ENCODE assay signal across 15 cellular contexts in genomic region chr18:2955966-2956521, GRCh38. TPM values are rescaled to one million over a fixed set of nuclear protein-coding genes. Genes with fewer than 3 reads are reported as not detected.
DNase-seq lines count a peak whose midpoint lies in the region; ATAC-seq and TF ChIP-seq lines count a peak whose summit lies in the region.
"Had no signal": no experiment of that assay in that cellular context is flagged by ENCODE, and none has a peak within 500 bp of the region (broad histone marks: within the 10 kb centered on the region; RNA-seq: fewer than 3 reads in every experiment).

No MANE protein-coding gene starts in this region.

- POLR2A ChIA-PET in activated CD8-positive, alpha-beta T cell treated with anti-CD3 and anti-CD28 coated beads for 36 hours (lab: Charles Lee): interaction anchor here (0.6 to 10.3 kb wide), 5 partner anchors 8 to 105 kb away, joined by 3 to 207 read pairs (median 3); no protein-coding TSS in a partner anchor

- intact Hi-C loops in activated CD8-positive, alpha-beta T cell treated with anti-CD3 and anti-CD28 coated beads for 36 hours (cut with micrococcal nuclease): loop anchor here (5.0 kb wide), 1 partner anchor 106 kb away; no protein-coding TSS in a partner anchor
- intact Hi-C loops in tibial artery (cut with DNase I; ENCODE audit: low total_unique reads): no loop called here
- intact Hi-C loops in heart left ventricle (cut with DNase I): loop anchor here in 1 of 10 donors (10.0 kb wide), 1 partner anchor 59 kb away; the partner anchor contains the start of gene LPIN2

- peaks cover 22% of the 10 kb centered on the region for H3K36me3 Mint-ChIP-seq in activated naive CD4-positive, alpha-beta T cell treated with anti-CD3 and anti-CD28 coated beads, Interleukin-2, amount 50 U/mL, for 24 hours
- H3K36me3 Mint-ChIP-seq in activated CD8-positive, alpha-beta T cell treated with anti-CD3 and anti-CD28 coated beads for 36 hours (ENCODE audit: low read depth): peaks cover 74% of the 10 kb centered on the region

- peak overlapping the region; percentile 82 for H3K4me3 Mint-ChIP-seq in activated naive CD4-positive, alpha-beta T cell treated with anti-CD3 and anti-CD28 coated beads, Interleukin-2, amount 50 U/mL, for 24 hours
- peak overlapping the region; percentile 66 for H3K4me3 Mint-ChIP-seq in activated CD8-positive, alpha-beta T cell treated with anti-CD3 and anti-CD28 coated beads for 36 hours

- H3K36me3 ChIP-seq in tibial artery: peaks cover 29 to 44% (median 33%) of the 10 kb centered on the region in 3 donors
- peaks cover 0 to 49% (median 35%) of the 10 kb centered on the region in 9 donors for H3K36me3 ChIP-seq in heart left ventricle
- H3K36me3 ChIP-seq: ovary had no signal

- no peaks in the 10 kb centered on the region for H3K9me3 Mint-ChIP-seq in activated naive CD4-positive, alpha-beta T cell treated with anti-CD3 and anti-CD28 coated beads, Interleukin-2, amount 50 U/mL, for 24 hours
- H3K9me3 Mint-ChIP-seq in activated CD8-positive, alpha-beta T cell treated with anti-CD3 and anti-CD28 coated beads for 36 hours: peaks cover 4% of the 10 kb centered on the region

- H3K4me1 Mint-ChIP-seq in activated naive CD4-positive, alpha-beta T cell treated with anti-CD3 and anti-CD28 coated beads, Interleukin-2, amount 50 U/mL, for 24 hours: peaks cover 86% of the 10 kb centered on the region
- peaks cover 71% of the 10 kb centered on the region for H3K4me1 Mint-ChIP-seq in activated CD8-positive, alpha-beta T cell treated with anti-CD3 and anti-CD28 coated beads for 36 hours (ENCODE audit: low read depth)

- H3K9me3 ChIP-seq in tibial artery (no peaks in the 10 kb centered on the region), heart left ventricle (no peaks in the 10 kb centered on the region)
- H3K9me3 ChIP-seq: lower lobe of right lung, ovary had no signal

- no peaks in the 10 kb centered on the region for H3K27me3 Mint-ChIP-seq in activated naive CD4-positive, alpha-beta T cell treated with anti-CD3 and anti-CD28 coated beads, Interleukin-2, amount 50 U/mL, for 24 hours
- H3K27me3 Mint-ChIP-seq in activated CD8-positive, alpha-beta T cell treated with anti-CD3 and anti-CD28 coated beads for 36 hours: no peaks in the 10 kb centered on the region

- TF ChIP-seq CTCF in activated CD8-positive, alpha-beta T cell treated with anti-CD3 and anti-CD28 coated beads for 36 hours (IDR thresholded peaks at IDR 0.05): no peak
- no peak for TF ChIP-seq CTCF in fibroblast of the aortic adventitia (IDR thresholded peaks at IDR 0.05; ENCODE audit: insufficient read depth, low read length)
- no peak for TF ChIP-seq CTCF in tibial artery (IDR thresholded peaks at IDR 0.05)
- no peak for TF ChIP-seq CTCF in heart left ventricle (IDR thresholded peaks at IDR 0.05)

- CTCF ChIA-PET in activated CD8-positive, alpha-beta T cell treated with anti-CD3 and anti-CD28 coated beads for 36 hours (lab: Charles Lee): interaction anchor here (2.6 to 10.1 kb wide), 5 partner anchors 16 to 106 kb away, joined by 14 to 152 read pairs (median 25); no protein-coding TSS in a partner anchor

- TF ChIP-seq POLR2A in heart left ventricle (IDR thresholded peaks at IDR 0.05): no peak

- H3K4me1 ChIP-seq in tibial artery (peaks cover 0 to 54% (median 32%) of the 10 kb centered on the region in 4 donors), heart left ventricle (peaks cover under 1 to 52% (median 20%) of the 10 kb centered on the region in 12 donors)

- peak; percentile 2 for ATAC-seq in activated CD8-positive, alpha-beta T cell treated with anti-CD3 and anti-CD28 coated beads for 36 hours
- ATAC-seq in activated CD4-positive, CD25-positive, alpha-beta regulatory T cell treated with anti-CD3 and anti-CD28 coated beads, Interleukin-2, amount 50 U/mL, for 24 hours: no peak
- no peak for ATAC-seq in heart left ventricle
- ATAC-seq: lower lobe of right lung had no signal

- H3K4me3 ChIP-seq in fibroblast of the aortic adventitia (ENCODE audit: low read depth, low read length) (no peak overlapping the region), tibial artery (no peak overlapping the region), heart left ventricle (no peak overlapping the region)
- H3K4me3 ChIP-seq: cardiac muscle cell, lower lobe of right lung, ovary had no signal

- peak overlapping the region; percentile 20 to 35 for H3K27ac ChIP-seq in tibial artery
- peak overlapping the region in 1 of 12 donors; percentile 95 for H3K27ac ChIP-seq in heart left ventricle
- H3K27ac ChIP-seq: cardiac muscle cell, lower lobe of right lung had no signal

- 84 to 92% (median 87%) methylated on average over 8 of the region's 8 CpGs for WGBS in heart left ventricle, 4 donors

- H3K27ac Mint-ChIP-seq in activated naive CD4-positive, alpha-beta T cell treated with anti-CD3 and anti-CD28 coated beads, Interleukin-2, amount 50 U/mL, for 24 hours: peak overlapping the region; percentile 98
- peak overlapping the region; percentile 97 for H3K27ac Mint-ChIP-seq in activated CD8-positive, alpha-beta T cell treated with anti-CD3 and anti-CD28 coated beads for 36 hours

- H3K27me3 ChIP-seq in tibial artery: no peaks in the 10 kb centered on the region
- H3K27me3 ChIP-seq in heart left ventricle: no peaks in the 10 kb centered on the region
- H3K27me3 ChIP-seq: cardiac muscle cell, ovary had no signal

- no peak for DNase-seq in activated naive CD4-positive, alpha-beta T cell treated with Interleukin-2 at 50 U/mL for 16 hours
- peak; percentile 43 for DNase-seq in activated CD8-positive, alpha-beta T cell treated with anti-CD3 and anti-CD28 coated beads for 36 hours
- peak; percentile 53 for DNase-seq in fibroblast of the aortic adventitia (ENCODE audit: low read depth)
- DNase-seq in tibial artery: no peak
- no peak for DNase-seq in NCI-H1436 treated with DMSO at 0.1 percent for 48 hours (lab: John Stamatoyannopoulos, UW)
- no peak for DNase-seq in heart left ventricle
- DNase-seq: DMS79 treated with DMSO at 0.1 percent for 48 hours, lower lobe of right lung, NCI-H1930, NCI-H82, ovary, Right ventricle myocardium superior had no signal

RNA-seq across cellular contexts. Expression of gene LPIN2, which starts 56.9 kb away (rescaled TPM):
- 10 to 100 TPM; 95.5 to 95.7 TPM for total RNA-seq in activated CD8-positive, alpha-beta T cell treated with anti-CD3 and anti-CD28 coated beads for 36 hours
- total RNA-seq in fibroblast of the aortic adventitia (ENCODE audit: low replicate concordance) (18.2 and 43.7 TPM in 2 replicates), heart left ventricle (10 to 100 TPM in 6 of 9 donors, 1 to 10 TPM in 3; 6.1 to 21.6 (median 10.9) TPM)
- 10 to 100 TPM in 1 of 2 donors, 1 to 10 TPM in 1; 1.9 to 12.8 TPM for polyA plus RNA-seq in heart left ventricle

Comparison
In these comparisons a context has a peak if more than half of its experiments do, and no peak if none do; other contexts are left out.
1. DNase-seq: peak in activated CD8-positive, alpha-beta T cell treated with anti-CD3 and anti-CD28 coated beads for 36 hours (single experiment) and fibroblast of the aortic adventitia (single experiment); none in activated naive CD4-positive, alpha-beta T cell treated with Interleukin-2 at 50 U/mL for 16 hours (single experiment), tibial artery (0 of 2), NCI-H1436 treated with DMSO at 0.1 percent for 48 hours (single experiment) and heart left ventricle (0 of 5).